ENCODE assay signal across 14 cellular contexts in genomic region chr20:4957939-4958362, GRCh38. TPM values are rescaled to one million over a fixed set of nuclear protein-coding genes. Genes with fewer than 3 reads are reported as not detected.
DNase-seq lines count a peak whose midpoint lies in the region; ATAC-seq and TF ChIP-seq lines count a peak whose summit lies in the region.
"Had no signal": no experiment of that assay in that cellular context is flagged by ENCODE, and none has a peak within 500 bp of the region (broad histone marks: within the 10 kb centered on the region; RNA-seq: fewer than 3 reads in every experiment).

No MANE protein-coding gene starts in this region.

- CTCF ChIA-PET in activated B cell treated with CpG ODN at 0.5 μM for 24 hours (lab: Charles Lee): interaction anchor here (0.7 to 2.7 kb wide), 4 partner anchors 15 to 349 kb away, joined by 3 to 15 read pairs (median 4); no protein-coding TSS in a partner anchor

- DNase-seq in CD1c-positive myeloid dendritic cell (ENCODE audit: extremely low spot score) (peak; percentile 41), HK-2 (ENCODE audit: unreplicated experiment) (peak; percentile 40), activated B cell treated with CpG ODN at 0.5 μM for 24 hours (peak; percentile 22), lower lobe of right lung (no peak), retina (no peak)
- DNase-seq: activated naive CD4-positive, alpha-beta T cell; BE2C; endodermal cell; mucosa of descending colon; stimulated activated CD4-positive, alpha-beta T cell treated with anti-CD3 and anti-CD28 coated beads, Interleukin-15, amount 100 ng/mL, for 24 hours had no signal

- ATAC-seq in activated B cell treated with CpG ODN at 0.5 μM for 24 hours (ENCODE audit: low read depth) (peak; percentile 86), lower lobe of right lung (peak; percentile 83), GM18498 (IDR thresholded peaks at IDR 0.05; ENCODE audit: unreplicated experiment) (no peak), HG03045 (IDR thresholded peaks at IDR 0.05; ENCODE audit: unreplicated experiment) (no peak), GM21526 (IDR thresholded peaks at IDR 0.05; ENCODE audit: low FRiP score, unreplicated experiment) (no peak)
- ATAC-seq: mucosa of descending colon had no signal

- H3K36me3 ChIP-seq in lower lobe of right lung: no peaks in the 10 kb centered on the region
- H3K36me3 ChIP-seq: BE2C, cardiac muscle cell had no signal

- H3K36me3 Mint-ChIP-seq in activated B cell treated with CpG ODN at 0.5 μM for 24 hours (ENCODE audit: low read depth): peaks cover 15% of the 10 kb centered on the region

- peak overlapping the region; percentile 80 for H3K27ac Mint-ChIP-seq in activated B cell treated with CpG ODN at 0.5 μM for 24 hours
- H3K27ac Mint-ChIP-seq: endodermal cell had no signal

- H3K27me3 ChIP-seq in lower lobe of right lung (ENCODE audit: low read depth): no peaks in the 10 kb centered on the region
- H3K27me3 ChIP-seq: BE2C, cardiac muscle cell had no signal

- no peaks in the 10 kb centered on the region for H3K9me3 Mint-ChIP-seq in activated B cell treated with CpG ODN at 0.5 μM for 24 hours
- H3K9me3 Mint-ChIP-seq: endodermal cell had no signal

- peaks cover 19% of the 10 kb centered on the region for H3K4me1 ChIP-seq in lower lobe of right lung
- H3K4me1 ChIP-seq: BE2C had no signal

- peak overlapping the region; percentile 41 for H3K4me3 Mint-ChIP-seq in activated B cell treated with CpG ODN at 0.5 μM for 24 hours
- H3K4me3 Mint-ChIP-seq: endodermal cell had no signal

- TF ChIP-seq CTCF in activated B cell treated with CpG ODN at 0.5 μM for 24 hours (IDR thresholded peaks at IDR 0.05) (no peak), lower lobe of right lung (IDR thresholded peaks at IDR 0.05) (no peak)

- no peak overlapping the region for H3K27ac ChIP-seq in lower lobe of right lung
- H3K27ac ChIP-seq: cardiac muscle cell had no signal

- POLR2A ChIA-PET in activated B cell treated with CpG ODN at 0.5 μM for 24 hours (lab: Charles Lee): interaction anchor here (0.5 to 2.1 kb wide), 11 partner anchors 11 to 148 kb away, joined by 3 to 19 read pairs (median 6); no protein-coding TSS in a partner anchor

- H3K9me3 ChIP-seq in lower lobe of right lung: no peaks in the 10 kb centered on the region
- H3K9me3 ChIP-seq: BE2C, mucosa of descending colon had no signal

- peaks cover 44% of the 10 kb centered on the region for H3K4me1 Mint-ChIP-seq in activated B cell treated with CpG ODN at 0.5 μM for 24 hours

- intact Hi-C loops in activated B cell treated with CpG ODN at 0.5 μM for 24 hours (cut with micrococcal nuclease): loop anchor here (1.0 to 2.0 kb wide), 6 partner anchors 11 to 234 kb away; partner anchors contain the start of gene SLC23A2
- intact Hi-C loops in lower lobe of right lung (cut with DNase I): no loop called here

- no peak overlapping the region for H3K4me3 ChIP-seq in lower lobe of right lung
- H3K4me3 ChIP-seq: cardiac muscle cell, mucosa of descending colon had no signal

- H3K27me3 Mint-ChIP-seq in activated B cell treated with CpG ODN at 0.5 μM for 24 hours: no peaks in the 10 kb centered on the region

RNA-seq across cellular contexts. Expression of gene SLC23A2, which starts 43.4 kb away (rescaled TPM):
- total RNA-seq in activated B cell treated with CpG ODN at 0.5 μM for 24 hours: 70.9 and 79.8 TPM in 2 replicates
- total RNA-seq in lower lobe of right lung: 19.2 TPM

Comparison
In these comparisons a context has a peak if more than half of its experiments do, and no peak if none do; other contexts are left out.
1. DNase-seq: peak in CD1c-positive myeloid dendritic cell (single experiment), HK-2 (single experiment) and activated B cell treated with CpG ODN at 0.5 μM for 24 hours (single experiment); none in lower lobe of right lung (single experiment) and retina (single experiment).
2. ATAC-seq: peak in activated B cell treated with CpG ODN at 0.5 μM for 24 hours (single experiment) and lower lobe of right lung (2 of 2); none in GM18498 (single experiment), HG03045 (single experiment) and GM21526 (single experiment).